Comparison of ENCODE assay signal across 23 cellular contexts in the genomic region with DNA sequence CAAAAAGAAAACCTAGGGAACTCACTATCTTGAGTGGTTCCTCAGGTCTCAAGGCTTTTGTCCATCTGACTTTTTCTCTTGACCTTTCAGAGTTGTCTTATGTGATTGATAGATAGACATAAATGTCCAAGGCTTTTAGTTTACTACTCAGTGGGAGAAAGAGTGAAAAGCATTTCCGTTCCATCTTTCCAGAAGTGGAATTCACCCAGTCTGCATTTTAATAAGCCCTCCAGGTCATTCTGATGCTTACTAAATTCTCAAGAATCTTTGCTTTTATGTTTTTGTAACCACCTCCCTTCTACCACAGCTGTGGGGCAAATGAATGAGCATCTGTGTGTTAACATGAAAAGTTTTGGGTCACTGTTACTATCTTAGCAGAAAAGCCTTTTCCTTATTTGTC.
A peak's percentile ranks its signal among the peaks of the same experiment; 100 is the strongest.
DNase-seq lines count a peak whose midpoint lies in the region; ATAC-seq, FAIRE-seq and TF ChIP-seq lines count a peak whose summit lies in the region.
"Had no signal": no experiment of that assay in that cellular context is flagged by ENCODE, and none has a peak within 500 bp of the region (broad histone marks: within the 10 kb centered on the region; RNA-seq: fewer than 3 reads in every experiment).

No MANE protein-coding gene starts in this region.

- H2AFZ ChIP-seq in astrocyte (ENCODE audit: low read depth, low read length), result peak overlapping the region; percentile 18

- H3K9me3 ChIP-seq in astrocyte (ENCODE audit: insufficient read depth, low read depth, low read length), result no peaks in the 10 kb centered on the region
- no peaks in the 10 kb centered on the region for H3K9me3 ChIP-seq in skeletal muscle satellite cell (replicated peaks; ENCODE audit: low read length)
- no peaks in the 10 kb centered on the region for H3K9me3 ChIP-seq in thyroid gland
- H3K9me3 ChIP-seq: prostate gland, spleen had no signal

- intact Hi-C loops in thyroid gland (cut with DNase I), result no loop called here

- H3K36me3 ChIP-seq in astrocyte (ENCODE audit: insufficient read depth, low read length) (no peaks in the 10 kb centered on the region), skeletal muscle satellite cell (ENCODE audit: insufficient read depth, low read length) (no peaks in the 10 kb centered on the region), thyroid gland (no peaks in the 10 kb centered on the region)
- H3K36me3 ChIP-seq: prostate gland, spleen had no signal

- H3K9me3 Mint-ChIP-seq in astrocyte (ENCODE audit: unreplicated experiment) (no peaks in the 10 kb centered on the region), progenitor cell of endocrine pancreas (ENCODE audit: low read depth) (peaks cover 4% of the 10 kb centered on the region)
- H3K9me3 Mint-ChIP-seq: activated T-helper 17 cell treated with anti-CD3 and anti-CD28 coated beads, Interleukin-2, amount 50 U/mL, for 72 hours; nephron had no signal

- no peaks in the 10 kb centered on the region for H4K20me1 ChIP-seq in astrocyte (ENCODE audit: insufficient read depth, low read length)

- H3K4me3 Mint-ChIP-seq in astrocyte (ENCODE audit: unreplicated experiment) (no peak overlapping the region), progenitor cell of endocrine pancreas (ENCODE audit: low read depth) (no peak overlapping the region)
- H3K4me3 Mint-ChIP-seq: activated CD4-positive, alpha-beta T cell treated with anti-CD3 and anti-CD28 coated beads for 36 hours; activated CD8-positive, alpha-beta memory T cell treated with anti-CD3 and anti-CD28 coated beads, Interleukin-2, amount 10 ng/mL, durations not matched to agents 7 days and 5 days; activated naive CD8-positive, alpha-beta T cell treated with anti-CD3 and anti-CD28 coated beads, Interleukin-2, amount 10 ng/mL, durations not matched to agents 7 days and 5 days; activated T-helper 17 cell treated with anti-CD3 and anti-CD28 coated beads, Interleukin-2, amount 50 U/mL, for 72 hours; central memory CD8-positive, alpha-beta T cell; memory B cell; nephron had no signal

- H3K27me3 Mint-ChIP-seq in astrocyte (ENCODE audit: low read depth, unreplicated experiment) (no peaks in the 10 kb centered on the region), progenitor cell of endocrine pancreas (no peaks in the 10 kb centered on the region)
- H3K27me3 Mint-ChIP-seq: activated CD4-positive, alpha-beta T cell treated with anti-CD3 and anti-CD28 coated beads for 36 hours; activated CD8-positive, alpha-beta memory T cell treated with anti-CD3 and anti-CD28 coated beads, Interleukin-2, amount 10 ng/mL, durations not matched to agents 7 days and 5 days; activated naive CD8-positive, alpha-beta T cell treated with anti-CD3 and anti-CD28 coated beads, Interleukin-2, amount 10 ng/mL, durations not matched to agents 7 days and 5 days; activated T-helper 17 cell treated with anti-CD3 and anti-CD28 coated beads, Interleukin-2, amount 50 U/mL, for 72 hours; central memory CD8-positive, alpha-beta T cell; memory B cell had no signal

- H3K27ac Mint-ChIP-seq in astrocyte (ENCODE audit: unreplicated experiment) (peak overlapping the region; percentile 79), progenitor cell of endocrine pancreas (no peak overlapping the region)
- H3K27ac Mint-ChIP-seq: activated CD4-positive, alpha-beta T cell treated with anti-CD3 and anti-CD28 coated beads for 36 hours; activated CD8-positive, alpha-beta memory T cell treated with anti-CD3 and anti-CD28 coated beads, Interleukin-2, amount 10 ng/mL, durations not matched to agents 7 days and 5 days; activated naive CD8-positive, alpha-beta T cell treated with anti-CD3 and anti-CD28 coated beads, Interleukin-2, amount 10 ng/mL, durations not matched to agents 7 days and 5 days; activated T-helper 17 cell treated with anti-CD3 and anti-CD28 coated beads, Interleukin-2, amount 50 U/mL, for 72 hours; memory B cell; nephron had no signal

- peak; percentile 89 for FAIRE-seq in astrocyte (lab: Jason Lieb, UNC)

- H3K36me3 Mint-ChIP-seq in astrocyte (ENCODE audit: low read depth, unreplicated experiment) (no peaks in the 10 kb centered on the region), progenitor cell of endocrine pancreas (ENCODE audit: insufficient read depth) (no peaks in the 10 kb centered on the region)
- H3K36me3 Mint-ChIP-seq: activated CD8-positive, alpha-beta memory T cell treated with anti-CD3 and anti-CD28 coated beads, Interleukin-2, amount 10 ng/mL, durations not matched to agents 7 days and 5 days; activated naive CD8-positive, alpha-beta T cell treated with anti-CD3 and anti-CD28 coated beads, Interleukin-2, amount 10 ng/mL, durations not matched to agents 7 days and 5 days; memory B cell had no signal

- WGBS in thyroid gland, 2 donors, result 86 to 98% methylated on average over 1 of the region's 1 CpG

- peak; percentile 51 for DNase-seq in GM03348 (ENCODE audit: low spot score)
- peak; percentile 87 for DNase-seq in astrocyte (ENCODE audit: low read depth)
- DNase-seq in foreskin keratinocyte, result peak; percentile 66 to 86
- no peak for DNase-seq in progenitor cell of endocrine pancreas (ENCODE audit: low spot score, unreplicated experiment)
- no peak for DNase-seq in NCI-H1436 treated with DMSO at 0.1 percent for 48 hours (lab: John Stamatoyannopoulos, UW)
- no peak for DNase-seq in nucleus accumbens (lab: John Stamatoyannopoulos, UW)
- no peak for DNase-seq in thyroid gland
- DNase-seq: activated CD4-positive, alpha-beta T cell treated with anti-CD3 and anti-CD28 coated beads for 36 hours; activated CD8-positive, alpha-beta memory T cell treated with anti-CD3 and anti-CD28 coated beads, Interleukin-2, amount 10 ng/mL, durations not matched to agents 7 days and 5 days; activated naive CD8-positive, alpha-beta T cell treated with anti-CD3 and anti-CD28 coated beads, Interleukin-2, amount 10 ng/mL, durations not matched to agents 7 days and 5 days; C1 segment of cervical spinal cord; hypothalamus; Karpas-422; NCI-H1105; NCI-H526; spleen; SW 1271 had no signal

- H3K4me1 Mint-ChIP-seq in astrocyte (ENCODE audit: low read depth, unreplicated experiment) (peaks cover 21% of the 10 kb centered on the region), progenitor cell of endocrine pancreas (ENCODE audit: low read depth) (no peaks in the 10 kb centered on the region)
- H3K4me1 Mint-ChIP-seq: activated CD4-positive, alpha-beta T cell treated with anti-CD3 and anti-CD28 coated beads for 36 hours; activated CD8-positive, alpha-beta memory T cell treated with anti-CD3 and anti-CD28 coated beads, Interleukin-2, amount 10 ng/mL, durations not matched to agents 7 days and 5 days; activated naive CD8-positive, alpha-beta T cell treated with anti-CD3 and anti-CD28 coated beads, Interleukin-2, amount 10 ng/mL, durations not matched to agents 7 days and 5 days; activated T-helper 17 cell treated with anti-CD3 and anti-CD28 coated beads, Interleukin-2, amount 50 U/mL, for 72 hours; central memory CD8-positive, alpha-beta T cell; memory B cell; nephron had no signal

- H3K27me3 ChIP-seq in astrocyte (ENCODE audit: insufficient read depth, low read length) (no peaks in the 10 kb centered on the region), foreskin keratinocyte (no peaks in the 10 kb centered on the region), skeletal muscle satellite cell (ENCODE audit: control insufficient read depth, insufficient read depth, low read length) (no peaks in the 10 kb centered on the region), thyroid gland (no peaks in the 10 kb centered on the region)
- H3K27me3 ChIP-seq: spleen had no signal

- TF ChIP-seq CTCF in astrocyte (IDR thresholded peaks at IDR 0.05; ENCODE audit: insufficient read depth, low read depth, low read length) (no peak), foreskin keratinocyte (conservative IDR thresholded peaks at IDR 0.05) (no peak), progenitor cell of endocrine pancreas (IDR thresholded peaks at IDR 0.05; ENCODE audit: unreplicated experiment) (no peak), thyroid gland (IDR thresholded peaks at IDR 0.05) (no peak)

- H3K9ac ChIP-seq in astrocyte (ENCODE audit: low read length) (peak overlapping the region; percentile 63), skeletal muscle satellite cell (ENCODE audit: low read depth, low read length) (peak overlapping the region; percentile 46)

- ATAC-seq in foreskin keratinocyte, result peak; percentile 35
- ATAC-seq: activated CD4-positive, alpha-beta T cell treated with anti-CD3 and anti-CD28 coated beads for 36 hours; activated CD8-positive, alpha-beta memory T cell treated with anti-CD3 and anti-CD28 coated beads, Interleukin-2, amount 10 ng/mL, durations not matched to agents 7 days and 5 days; activated T-helper 17 cell treated with anti-CD3 and anti-CD28 coated beads, Interleukin-2, amount 50 U/mL, for 72 hours had no signal

- H3K4me1 ChIP-seq in astrocyte (ENCODE audit: insufficient read depth, low read length), result peaks cover 23% of the 10 kb centered on the region
- peaks cover 29% of the 10 kb centered on the region for H3K4me1 ChIP-seq in foreskin keratinocyte
- H3K4me1 ChIP-seq in skeletal muscle satellite cell (ENCODE audit: control insufficient read depth, insufficient read depth, low read length), result peaks cover 13% of the 10 kb centered on the region
- H3K4me1 ChIP-seq in thyroid gland, result no peaks in the 10 kb centered on the region
- H3K4me1 ChIP-seq: prostate gland, spleen had no signal

- no peak overlapping the region for H3K4me3 ChIP-seq in astrocyte (ENCODE audit: insufficient read depth, low read depth, low read length)
- H3K4me3 ChIP-seq in skeletal muscle satellite cell (ENCODE audit: low read length), result no peak overlapping the region
- H3K4me3 ChIP-seq in thyroid gland (replicated peaks in 1 of 3), result no peak overlapping the region
- H3K4me3 ChIP-seq: prostate gland, spleen had no signal

- H3K27ac ChIP-seq in astrocyte (ENCODE audit: low read depth, low read length), result peak overlapping the region; percentile 90
- no peak overlapping the region for H3K27ac ChIP-seq in foreskin keratinocyte
- H3K27ac ChIP-seq in thyroid gland, result no peak overlapping the region
- H3K27ac ChIP-seq: prostate gland, spleen had no signal

- H3K79me2 ChIP-seq in astrocyte (ENCODE audit: insufficient read depth, low read length), result no peaks in the 10 kb centered on the region

- H3K4me2 ChIP-seq in astrocyte (ENCODE audit: low read length) (peak overlapping the region; percentile 61), skeletal muscle satellite cell (ENCODE audit: low read length) (peak overlapping the region; percentile 37)

- no peak for TF ChIP-seq POLR2A in thyroid gland (IDR thresholded peaks at IDR 0.05)

Comparison
In these comparisons a context has a peak if more than half of its experiments do, and no peak if none do; other contexts are left out.
1. DNase-seq: peak in GM03348 (single experiment), astrocyte (single experiment) and foreskin keratinocyte (2 of 2); none in progenitor cell of endocrine pancreas (single experiment), NCI-H1436 treated with DMSO at 0.1 percent for 48 hours (single experiment), nucleus accumbens (0 of 56) and thyroid gland (0 of 2).